8 cellular contexts compared by ENCODE assay signal in the genomic region with DNA sequence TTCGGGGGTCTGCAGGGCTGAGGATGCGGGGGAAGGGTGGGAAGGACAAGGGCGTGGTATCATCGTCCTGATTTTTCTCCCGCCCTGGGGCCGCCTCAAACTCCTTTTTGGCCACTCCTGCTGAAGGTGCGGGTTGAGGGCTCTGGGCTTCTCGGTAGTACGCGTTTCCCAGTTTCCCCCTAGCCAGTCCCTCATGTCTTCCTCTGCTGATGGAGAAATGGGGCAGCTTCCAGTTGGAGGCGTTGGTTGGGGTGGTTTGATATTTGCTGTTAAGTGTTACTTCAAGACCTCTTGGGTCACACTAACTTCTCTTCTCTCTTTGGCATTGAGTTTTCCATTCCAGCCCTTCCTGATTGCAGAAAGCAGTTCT. TPM values are rescaled to one million over a fixed set of nuclear protein-coding genes. Genes with fewer than 3 reads are reported as not detected.
DNase-seq lines count a peak whose midpoint lies in the region; ATAC-seq and TF ChIP-seq lines count a peak whose summit lies in the region.

No MANE protein-coding gene starts in this region.

- H3K4me1 ChIP-seq in endodermal cell (ENCODE audit: control insufficient read depth, insufficient read depth, low read length) (no peaks in the 10 kb centered on the region), muscle layer of duodenum (ENCODE audit: control insufficient read depth in 1 of 2, insufficient read depth in 2 of 2, low read length in 2 of 2) (peaks cover 9 to 26% of the 10 kb centered on the region in 2 donors)

- no peaks in the 10 kb centered on the region for H3K9me3 Mint-ChIP-seq in endodermal cell

- H3K4me1 Mint-ChIP-seq in endodermal cell = peaks cover 14% of the 10 kb centered on the region

- ATAC-seq in GM19023 (IDR thresholded peaks at IDR 0.05; ENCODE audit: unreplicated experiment) (peak; percentile 39), HG03108 (IDR thresholded peaks at IDR 0.05; ENCODE audit: unreplicated experiment) (peak; percentile 26)

- H3K4me3 ChIP-seq in endodermal cell (ENCODE audit: low read length) (peak overlapping the region; percentile 94), muscle layer of duodenum (ENCODE audit: low read depth in 1 of 2, low read length in 2 of 2) (peak overlapping the region; percentile 77 to 93)

- H3K36me3 ChIP-seq in endodermal cell (ENCODE audit: control insufficient read depth, insufficient read depth, low read length) = no peaks in the 10 kb centered on the region
- H3K36me3 ChIP-seq in muscle layer of duodenum (ENCODE audit: control insufficient read depth in 1 of 2, insufficient read depth in 2 of 2, low read length in 2 of 2) = no peaks in the 10 kb centered on the region

- H3K4me3 Mint-ChIP-seq in endodermal cell = peak overlapping the region; percentile 90

- H3K36me3 Mint-ChIP-seq in endodermal cell (ENCODE audit: low read depth) = peaks cover 5% of the 10 kb centered on the region

- H3K27me3 ChIP-seq in endodermal cell (ENCODE audit: control insufficient read depth, insufficient read depth, low read length, poor library complexity, severe bottlenecking) (no peaks in the 10 kb centered on the region), muscle layer of duodenum (ENCODE audit: low read depth, low read length) (no peaks in the 10 kb centered on the region)

- WGBS in endodermal cell (ENCODE audit: insufficient coverage in 1 of 2, insufficient read length in 1 of 2), 2 experiments = 0% methylated on average over 10 of the region's 11 CpGs; no CpG with 5 or more reads in 1 of the 2 experiments

- H3K9ac ChIP-seq in endodermal cell (ENCODE audit: extremely low read depth, low read length, poor library complexity, severe bottlenecking) = peak overlapping the region; percentile 79

- no peak for TF ChIP-seq CTCF in endodermal cell (conservative IDR thresholded peaks at IDR 0.05)

- H3K9me3 ChIP-seq in endodermal cell (ENCODE audit: control insufficient read depth, low read length) (peaks cover 10% of the 10 kb centered on the region), muscle layer of duodenum (ENCODE audit: control insufficient read depth in 1 of 2, low read length in 2 of 2) (no peaks in the 10 kb centered on the region)

- no peaks in the 10 kb centered on the region for H3K27me3 Mint-ChIP-seq in endodermal cell (ENCODE audit: insufficient read depth)

- peak overlapping the region; percentile 96 for H3K27ac Mint-ChIP-seq in endodermal cell

- peak; percentile 20 for DNase-seq in DMS114 treated with DMSO at 0.1 percent for 48 hours (lab: John Stamatoyannopoulos, UW; ENCODE audit: unreplicated experiment)
- peak; percentile 35 for DNase-seq in SK-N-DZ (ENCODE audit: low spot score)
- no peak for DNase-seq in endodermal cell
- DNase-seq in dedifferentiated amniotic fluid mesenchymal stem cell (ENCODE audit: extremely low spot score) = no peak
- no peak for DNase-seq in activated gamma-delta T cell (lab: John Stamatoyannopoulos, UW)

- H3K27ac ChIP-seq in endodermal cell (ENCODE audit: low read depth, low read length) (peak overlapping the region; percentile 87), muscle layer of duodenum (ENCODE audit: low read length) (peak overlapping the region; percentile 95)

RNA-seq across cellular contexts. Expression of a gene that starts 0.5 kb away (rescaled TPM):
- polyA plus RNA-seq in SK-N-DZ (2014; cell fraction: cytosol; rRNA removed) = 14.9 and 18.4 TPM in 2 replicates
- polyA plus RNA-seq in SK-N-DZ (2014; cell fraction: nucleus; rRNA removed) = 10.2 and 27.1 TPM in 2 replicates
- total RNA-seq in endodermal cell = 10 to 100 TPM; 24.7 to 30.6 TPM
- polyA plus RNA-seq in endodermal cell (2013, experiment 1 of 2) = 24.0 TPM
- 25.8 TPM for polyA plus RNA-seq in endodermal cell (2013, experiment 2 of 2)

RNA-seq across cellular contexts. Expression of a gene that starts 0.6 kb away (rescaled TPM):
- 13.8 and 23.4 TPM in 2 replicates for polyA plus RNA-seq in SK-N-DZ (2014; cell fraction: cytosol; rRNA removed)
- polyA plus RNA-seq in SK-N-DZ (2014; cell fraction: nucleus; rRNA removed) = 30.6 and 32.0 TPM in 2 replicates
- 10 to 100 TPM; 13.5 to 15.7 TPM for total RNA-seq in endodermal cell
- 28.1 TPM for polyA plus RNA-seq in endodermal cell (2013, experiment 1 of 2)
- 23.9 TPM for polyA plus RNA-seq in endodermal cell (2013, experiment 2 of 2)

Comparison
In these comparisons a context has a peak if more than half of its experiments do, and no peak if none do; other contexts are left out.
1. DNase-seq: peak in DMS114 treated with DMSO at 0.1 percent for 48 hours (single experiment) and SK-N-DZ (single experiment); none in endodermal cell (single experiment), dedifferentiated amniotic fluid mesenchymal stem cell (single experiment) and activated gamma-delta T cell (single experiment).